ENCODE assay signal across 10 cellular contexts in the genomic region with DNA sequence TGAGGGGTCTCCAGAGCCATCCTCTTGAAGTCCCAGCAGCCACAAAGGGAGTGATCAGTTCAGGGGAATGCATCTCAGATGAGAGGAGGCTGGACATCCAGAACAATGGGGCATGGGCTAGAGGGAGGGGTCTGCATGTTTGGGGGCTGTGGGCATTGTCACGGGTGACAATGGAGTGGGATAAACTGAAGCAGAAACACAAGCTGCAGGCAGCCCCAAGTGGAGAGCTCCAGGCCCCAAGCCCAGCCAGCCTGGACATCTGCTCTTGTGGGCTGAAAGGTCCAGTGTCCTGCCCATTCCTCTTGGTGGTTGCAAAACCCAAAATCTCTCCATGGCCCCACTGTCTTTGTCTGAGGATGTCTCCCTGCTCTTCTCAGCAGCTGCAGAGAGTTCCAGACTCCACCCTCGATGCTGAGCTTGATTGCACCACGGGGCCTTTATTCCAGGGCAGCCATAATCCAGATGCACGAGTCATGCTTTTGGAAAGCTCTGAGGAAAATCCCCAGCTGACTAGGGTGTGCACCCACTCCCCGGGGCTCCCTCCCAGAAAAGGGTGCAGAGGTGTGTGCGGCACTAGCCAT.
DNase-seq lines count a peak whose midpoint lies in the region; ATAC-seq and TF ChIP-seq lines count a peak whose summit lies in the region.
"Had no signal": no experiment of that assay in that cellular context is flagged by ENCODE, and none has a peak within 500 bp of the region (broad histone marks: within the 10 kb centered on the region; RNA-seq: fewer than 3 reads in every experiment).

No MANE protein-coding gene starts in this region.

- peak; percentile 70 for ATAC-seq in esophagus mucosa
- no peak for ATAC-seq in upper lobe of right lung
- no peak for ATAC-seq in HG03521 (IDR thresholded peaks at IDR 0.05; ENCODE audit: unreplicated experiment)
- no peak for ATAC-seq in HG03439 (IDR thresholded peaks at IDR 0.05; ENCODE audit: unreplicated experiment)
- ATAC-seq: activated naive CD8-positive, alpha-beta T cell treated with anti-CD3 and anti-CD28 coated beads, Interleukin-2, amount 50 U/mL, for 24 hours had no signal

- TF ChIP-seq CTCF in mesothelial cell of epicardium (IDR thresholded peaks at IDR 0.05; ENCODE audit: unreplicated experiment), result no peak
- TF ChIP-seq CTCF in upper lobe of right lung (IDR thresholded peaks at IDR 0.05), result no peak

- intact Hi-C loops in upper lobe of right lung (cut with DNase I), result no loop called here

- H3K4me1 ChIP-seq in upper lobe of right lung, result peaks cover 80% of the 10 kb centered on the region

- H3K27me3 Mint-ChIP-seq in mesothelial cell of epicardium (ENCODE audit: low read depth), result no peaks in the 10 kb centered on the region
- peaks cover 8% of the 10 kb centered on the region for H3K27me3 Mint-ChIP-seq in activated T-cell treated with anti-CD3 and anti-CD28 coated beads, Interleukin-2, amount 50 U/mL, for 24 hours

- no peaks in the 10 kb centered on the region for H3K9me3 ChIP-seq in MG63
- H3K9me3 ChIP-seq in upper lobe of right lung, result no peaks in the 10 kb centered on the region

- H3K4me1 Mint-ChIP-seq in mesothelial cell of epicardium, result peaks cover 35% of the 10 kb centered on the region
- no peaks in the 10 kb centered on the region for H3K4me1 Mint-ChIP-seq in activated T-cell treated with anti-CD3 and anti-CD28 coated beads, Interleukin-2, amount 50 U/mL, for 24 hours (ENCODE audit: low read depth)
- H3K4me1 Mint-ChIP-seq: activated naive CD8-positive, alpha-beta T cell treated with anti-CD3 and anti-CD28 coated beads, Interleukin-2, amount 50 U/mL, for 24 hours had no signal

- H3K27ac Mint-ChIP-seq in mesothelial cell of epicardium, result peak overlapping the region; percentile 66
- no peak overlapping the region for H3K27ac Mint-ChIP-seq in activated T-cell treated with anti-CD3 and anti-CD28 coated beads, Interleukin-2, amount 50 U/mL, for 24 hours
- H3K27ac Mint-ChIP-seq: activated naive CD8-positive, alpha-beta T cell treated with anti-CD3 and anti-CD28 coated beads, Interleukin-2, amount 50 U/mL, for 24 hours had no signal

- peaks cover 14% of the 10 kb centered on the region for H3K36me3 Mint-ChIP-seq in mesothelial cell of epicardium
- no peaks in the 10 kb centered on the region for H3K36me3 Mint-ChIP-seq in activated T-cell treated with anti-CD3 and anti-CD28 coated beads, Interleukin-2, amount 50 U/mL, for 24 hours (ENCODE audit: low read depth)

- H3K4me3 ChIP-seq in MG63, result no peak overlapping the region
- no peak overlapping the region for H3K4me3 ChIP-seq in upper lobe of right lung

- peaks cover 15% of the 10 kb centered on the region for H3K36me3 ChIP-seq in MG63
- peaks cover 58% of the 10 kb centered on the region for H3K36me3 ChIP-seq in upper lobe of right lung

- no peaks in the 10 kb centered on the region for H3K27me3 ChIP-seq in MG63
- no peaks in the 10 kb centered on the region for H3K27me3 ChIP-seq in upper lobe of right lung

- DNase-seq in MG63 (peak; percentile 47), mesothelial cell of epicardium (ENCODE audit: low spot score in 2 of 2, unreplicated experiment in 2 of 2) (no peak), upper lobe of right lung (no peak)
- DNase-seq in activated T-cell treated with anti-CD3 and anti-CD28 coated beads, Interleukin-2, amount 50 U/mL, for 24 hours, result no peak
- DNase-seq: activated CD4-positive, alpha-beta T cell treated with anti-CD3 and anti-CD28 coated beads for 4 hours; activated naive CD8-positive, alpha-beta T cell treated with anti-CD3 and anti-CD28 coated beads, Interleukin-2, amount 50 U/mL, for 24 hours; NCI-H1417 treated with DMSO at 0.1 percent for 48 hours had no signal

- H3K4me3 Mint-ChIP-seq in mesothelial cell of epicardium, result no peak overlapping the region
- no peak overlapping the region for H3K4me3 Mint-ChIP-seq in activated T-cell treated with anti-CD3 and anti-CD28 coated beads, Interleukin-2, amount 50 U/mL, for 24 hours
- H3K4me3 Mint-ChIP-seq: activated naive CD8-positive, alpha-beta T cell treated with anti-CD3 and anti-CD28 coated beads, Interleukin-2, amount 50 U/mL, for 24 hours had no signal

- H3K27ac ChIP-seq in upper lobe of right lung, result peak overlapping the region; percentile 47

- no peaks in the 10 kb centered on the region for H3K9me3 Mint-ChIP-seq in mesothelial cell of epicardium
- H3K9me3 Mint-ChIP-seq in activated T-cell treated with anti-CD3 and anti-CD28 coated beads, Interleukin-2, amount 50 U/mL, for 24 hours, result no peaks in the 10 kb centered on the region
- H3K9me3 Mint-ChIP-seq: activated naive CD8-positive, alpha-beta T cell treated with anti-CD3 and anti-CD28 coated beads, Interleukin-2, amount 50 U/mL, for 24 hours had no signal
